ENCODE assay signal across 23 cellular contexts in genomic region chr15:64861960-64862359, GRCh38. TPM values are rescaled to one million over a fixed set of nuclear protein-coding genes. Genes with fewer than 3 reads are reported as not detected.
DNase-seq lines count a peak whose midpoint lies in the region; ATAC-seq and TF ChIP-seq lines count a peak whose summit lies in the region.
"Had no signal": no experiment of that assay in that cellular context is flagged by ENCODE, and none has a peak within 500 bp of the region (broad histone marks: within the 10 kb centered on the region; RNA-seq: fewer than 3 reads in every experiment).

No MANE protein-coding gene starts in this region.

- CTCF ChIA-PET in activated CD4-positive, alpha-beta T cell treated with anti-CD3 and anti-CD28 coated beads for 36 hours (lab: Charles Lee), result no interaction called here

- no peak for DNase-seq in activated naive CD4-positive, alpha-beta T cell treated with anti-CD3 and anti-CD28 coated beads, Interleukin-2, amount 50 U/mL, for 72 hours (ENCODE audit: low spot score in 2 of 2)
- no peak for DNase-seq in activated naive CD4-positive, alpha-beta T cell treated with Interleukin-2 at 50 U/mL for 16 hours
- no peak for DNase-seq in effector memory CD8-positive, alpha-beta T cell
- no peak for DNase-seq in nephron progenitor cell
- no peak for DNase-seq in hypothalamus (lab: John Stamatoyannopoulos, UW)
- no peak for DNase-seq in activated CD4-positive, alpha-beta T cell treated with anti-CD3 and anti-CD28 coated beads for 36 hours
- DNase-seq in H4 (ENCODE audit: low spot score), result no peak
- DNase-seq: activated CD4-positive, alpha-beta memory T cell treated with anti-CD3 and anti-CD28 coated beads for 36 hours; activated T-cell treated with anti-CD3 and anti-CD28 coated beads, Interleukin-2, amount 50 U/mL, for 72 hours; cortex of kidney; DMS79; foreskin keratinocyte; HFFc6; hippocampal formation; naive B cell; NCI-H1417; NCI-H526; stimulated activated CD4-positive, alpha-beta T cell treated with anti-CD3 and anti-CD28 coated beads, Interleukin-2, amount 100 ng/mL, for 48 hours; SW 1271; uterus had no signal

- no peaks in the 10 kb centered on the region for H3K9me3 Mint-ChIP-seq in activated naive CD4-positive, alpha-beta T cell treated with anti-CD3 and anti-CD28 coated beads, Interleukin-2, amount 50 U/mL, for 72 hours
- no peaks in the 10 kb centered on the region for H3K9me3 Mint-ChIP-seq in effector memory CD8-positive, alpha-beta T cell
- H3K9me3 Mint-ChIP-seq in nephron progenitor cell, result no peaks in the 10 kb centered on the region
- H3K9me3 Mint-ChIP-seq in activated CD4-positive, alpha-beta T cell treated with anti-CD3 and anti-CD28 coated beads for 36 hours (ENCODE audit: low read depth), result no peaks in the 10 kb centered on the region
- H3K9me3 Mint-ChIP-seq: activated CD4-positive, alpha-beta memory T cell treated with anti-CD3 and anti-CD28 coated beads for 36 hours; activated T-cell treated with anti-CD3 and anti-CD28 coated beads, Interleukin-2, amount 50 U/mL, for 72 hours; HFFc6; naive B cell had no signal

- TF ChIP-seq CTCF in nephron progenitor cell (IDR thresholded peaks at IDR 0.05), result no peak

- H3K27ac Mint-ChIP-seq in activated naive CD4-positive, alpha-beta T cell treated with anti-CD3 and anti-CD28 coated beads, Interleukin-2, amount 50 U/mL, for 72 hours, result peak overlapping the region; percentile 66 to 82
- H3K27ac Mint-ChIP-seq in effector memory CD8-positive, alpha-beta T cell, result peak overlapping the region; percentile 72 to 84
- peak overlapping the region; percentile 90 for H3K27ac Mint-ChIP-seq in nephron progenitor cell
- H3K27ac Mint-ChIP-seq in activated CD4-positive, alpha-beta T cell treated with anti-CD3 and anti-CD28 coated beads for 36 hours, result no peak overlapping the region
- H3K27ac Mint-ChIP-seq: activated CD4-positive, alpha-beta memory T cell treated with anti-CD3 and anti-CD28 coated beads for 36 hours; activated T-cell treated with anti-CD3 and anti-CD28 coated beads, Interleukin-2, amount 50 U/mL, for 72 hours; progenitor cell of endocrine pancreas had no signal

- intact Hi-C loops in activated CD4-positive, alpha-beta T cell treated with anti-CD3 and anti-CD28 coated beads for 36 hours (cut with DNase I, micrococcal nuclease), result no loop called here

- peaks cover 41 to 47% of the 10 kb centered on the region in 2 donors for H3K4me1 Mint-ChIP-seq in effector memory CD8-positive, alpha-beta T cell (ENCODE audit: low read depth in 2 of 2)
- H3K4me1 Mint-ChIP-seq in nephron progenitor cell, result peaks cover 66% of the 10 kb centered on the region
- H3K4me1 Mint-ChIP-seq in activated CD4-positive, alpha-beta T cell treated with anti-CD3 and anti-CD28 coated beads for 36 hours, result peaks cover 17% of the 10 kb centered on the region

- no peak for ATAC-seq in activated naive CD4-positive, alpha-beta T cell treated with anti-CD3 and anti-CD28 coated beads, Interleukin-2, amount 50 U/mL, for 72 hours
- no peak for ATAC-seq in effector memory CD8-positive, alpha-beta T cell (replicated peaks)
- ATAC-seq in activated CD4-positive, alpha-beta T cell treated with anti-CD3 and anti-CD28 coated beads for 36 hours, result no peak
- ATAC-seq in HG02870 (IDR thresholded peaks at IDR 0.05; ENCODE audit: unreplicated experiment), result no peak
- ATAC-seq: activated T-cell treated with anti-CD3 and anti-CD28 coated beads, Interleukin-2, amount 50 U/mL, for 72 hours; foreskin keratinocyte; Right ventricle myocardium inferior had no signal

- H3K36me3 Mint-ChIP-seq in activated naive CD4-positive, alpha-beta T cell treated with anti-CD3 and anti-CD28 coated beads, Interleukin-2, amount 50 U/mL, for 72 hours, result no peaks in the 10 kb centered on the region
- peaks cover 53% of the 10 kb centered on the region for H3K36me3 Mint-ChIP-seq in effector memory CD8-positive, alpha-beta T cell (ENCODE audit: insufficient read depth)
- peaks cover 19% of the 10 kb centered on the region for H3K36me3 Mint-ChIP-seq in nephron progenitor cell (ENCODE audit: low read depth)
- H3K36me3 Mint-ChIP-seq in activated CD4-positive, alpha-beta T cell treated with anti-CD3 and anti-CD28 coated beads for 36 hours (ENCODE audit: low read depth), result peaks cover 22% of the 10 kb centered on the region

- H3K4me3 Mint-ChIP-seq in effector memory CD8-positive, alpha-beta T cell, result no peak overlapping the region
- no peak overlapping the region for H3K4me3 Mint-ChIP-seq in nephron progenitor cell
- H3K4me3 Mint-ChIP-seq in activated CD4-positive, alpha-beta T cell treated with anti-CD3 and anti-CD28 coated beads for 36 hours, result no peak overlapping the region
- H3K4me3 Mint-ChIP-seq: activated CD4-positive, alpha-beta memory T cell treated with anti-CD3 and anti-CD28 coated beads for 36 hours; activated T-cell treated with anti-CD3 and anti-CD28 coated beads, Interleukin-2, amount 50 U/mL, for 72 hours; HFFc6; naive B cell had no signal

- H3K27me3 Mint-ChIP-seq in effector memory CD8-positive, alpha-beta T cell, result no peaks in the 10 kb centered on the region
- peaks cover 7% of the 10 kb centered on the region for H3K27me3 Mint-ChIP-seq in nephron progenitor cell (ENCODE audit: low read depth, poor library complexity)
- no peaks in the 10 kb centered on the region for H3K27me3 Mint-ChIP-seq in activated CD4-positive, alpha-beta T cell treated with anti-CD3 and anti-CD28 coated beads for 36 hours
- H3K27me3 Mint-ChIP-seq: activated CD4-positive, alpha-beta memory T cell treated with anti-CD3 and anti-CD28 coated beads for 36 hours; naive B cell; progenitor cell of endocrine pancreas had no signal

- POLR2A ChIA-PET in activated CD4-positive, alpha-beta T cell treated with anti-CD3 and anti-CD28 coated beads for 36 hours (lab: Charles Lee), result interaction anchor here (0.5 kb wide), 1 partner anchor 17 kb away, joined by 6 read pairs; no protein-coding TSS in a partner anchor

RNA-seq across cellular contexts. Expression of gene PLEKHO2, which starts 20.2 kb away (rescaled TPM):
- total RNA-seq in activated naive CD4-positive, alpha-beta T cell treated with anti-CD3 and anti-CD28 coated beads, Interleukin-2, amount 50 U/mL, for 72 hours, result 10 to 100 TPM; 13.7 to 16.1 TPM
- total RNA-seq in activated CD4-positive, alpha-beta T cell treated with anti-CD3 and anti-CD28 coated beads for 36 hours, result 10 to 100 TPM; 11.4 to 13.3 TPM
- 5.5 and 7.6 TPM in 2 replicates for total RNA-seq in H4 (2014; rRNA removed; shearing (Covaris generic))

RNA-seq across cellular contexts. Expression of gene PIF1, which starts 36.5 kb away (rescaled TPM):
- total RNA-seq in activated naive CD4-positive, alpha-beta T cell treated with anti-CD3 and anti-CD28 coated beads, Interleukin-2, amount 50 U/mL, for 72 hours, result 10 to 100 TPM; 47.5 to 56.0 TPM
- total RNA-seq in activated CD4-positive, alpha-beta T cell treated with anti-CD3 and anti-CD28 coated beads for 36 hours, result 10 to 100 TPM; 30.0 to 36.3 TPM
- 5.4 and 15.5 TPM in 2 replicates for total RNA-seq in H4 (2014; rRNA removed; shearing (Covaris generic))

RNA-seq across cellular contexts. Expression of gene ANKDD1A, which starts 49.7 kb away (rescaled TPM):
- 1 to 10 TPM; 3.8 to 8.9 TPM for total RNA-seq in activated naive CD4-positive, alpha-beta T cell treated with anti-CD3 and anti-CD28 coated beads, Interleukin-2, amount 50 U/mL, for 72 hours
- 1 to 10 TPM in 1 of 2 experiments, under 1 TPM in 1; 0.81 to 1.0 TPM for total RNA-seq in activated CD4-positive, alpha-beta T cell treated with anti-CD3 and anti-CD28 coated beads for 36 hours
- total RNA-seq in H4 (2014; rRNA removed; shearing (Covaris generic)), result 0.25 and 1.1 TPM in 2 replicates
